9 cellular contexts compared by ENCODE assay signal in genomic region chr6:35328108-35328723, GRCh38. TPM values are rescaled to one million over a fixed set of nuclear protein-coding genes. Genes with fewer than 3 reads are reported as not detected.
DNase-seq lines count a peak whose midpoint lies in the region; ATAC-seq lines count a peak whose summit lies in the region.
"Had no signal": no experiment of that assay in that cellular context is flagged by ENCODE, and none has a peak within 500 bp of the region (broad histone marks: within the 10 kb centered on the region; RNA-seq: fewer than 3 reads in every experiment).

No MANE protein-coding gene starts in this region.

- H3K9me3 Mint-ChIP-seq in activated T-cell treated with anti-CD3 and anti-CD28 coated beads, Interleukin-2, amount 50 U/mL, for 72 hours: no peaks in the 10 kb centered on the region
- no peaks in the 10 kb centered on the region for H3K9me3 Mint-ChIP-seq in activated T-cell treated with anti-CD3 and anti-CD28 coated beads, Interleukin-2, amount 50 U/mL, for 4 hours
- H3K9me3 Mint-ChIP-seq in effector memory CD8-positive, alpha-beta T cell: no peaks in the 10 kb centered on the region
- H3K9me3 Mint-ChIP-seq in stimulated activated memory B cell treated with anti-CD40 and anti-IgM and Interleukin-4, amounts not matched to agents 10 μg/mL and 1 μg/mL and 100 μg/mL, for 72 hours: peaks cover 5% of the 10 kb centered on the region

- no peak for ATAC-seq in activated T-cell treated with anti-CD3 and anti-CD28 coated beads, Interleukin-2, amount 50 U/mL, for 72 hours (replicated peaks in 1 of 2)
- no peak for ATAC-seq in activated T-cell treated with anti-CD3 and anti-CD28 coated beads, Interleukin-2, amount 50 U/mL, for 4 hours
- no peak for ATAC-seq in effector memory CD8-positive, alpha-beta T cell (replicated peaks)
- ATAC-seq in stimulated activated memory B cell treated with anti-CD40 and anti-IgM and Interleukin-4, amounts not matched to agents 10 μg/mL and 1 μg/mL and 100 μg/mL, for 72 hours: no peak

- no peak overlapping the region for H3K4me3 Mint-ChIP-seq in activated T-cell treated with anti-CD3 and anti-CD28 coated beads, Interleukin-2, amount 50 U/mL, for 72 hours
- H3K4me3 Mint-ChIP-seq in activated T-cell treated with anti-CD3 and anti-CD28 coated beads, Interleukin-2, amount 50 U/mL, for 4 hours: no peak overlapping the region
- H3K4me3 Mint-ChIP-seq in effector memory CD8-positive, alpha-beta T cell: no peak overlapping the region
- H3K4me3 Mint-ChIP-seq in stimulated activated memory B cell treated with anti-CD40 and anti-IgM and Interleukin-4, amounts not matched to agents 10 μg/mL and 1 μg/mL and 100 μg/mL, for 72 hours: no peak overlapping the region

- H3K36me3 Mint-ChIP-seq in activated T-cell treated with anti-CD3 and anti-CD28 coated beads, Interleukin-2, amount 50 U/mL, for 72 hours (ENCODE audit: insufficient read depth in 2 of 2): peaks cover 1 to 14% of the 10 kb centered on the region in 2 donors
- peaks cover 4% of the 10 kb centered on the region for H3K36me3 Mint-ChIP-seq in activated T-cell treated with anti-CD3 and anti-CD28 coated beads, Interleukin-2, amount 50 U/mL, for 4 hours (ENCODE audit: insufficient read depth)
- H3K36me3 Mint-ChIP-seq in effector memory CD8-positive, alpha-beta T cell (ENCODE audit: insufficient read depth): peaks cover 49% of the 10 kb centered on the region
- peaks cover 16% of the 10 kb centered on the region for H3K36me3 Mint-ChIP-seq in stimulated activated memory B cell treated with anti-CD40 and anti-IgM and Interleukin-4, amounts not matched to agents 10 μg/mL and 1 μg/mL and 100 μg/mL, for 72 hours

- no peak for DNase-seq in activated T-cell treated with anti-CD3 and anti-CD28 coated beads, Interleukin-2, amount 50 U/mL, for 72 hours
- DNase-seq in activated T-cell treated with anti-CD3 and anti-CD28 coated beads, Interleukin-2, amount 50 U/mL, for 4 hours: no peak
- DNase-seq in LoVo (ENCODE audit: low spot score) (peak; percentile 76), T-helper 9 cell (no peak), inferior parietal cortex (ENCODE audit: extremely low spot score) (no peak), SIG-M5 (lab: John Stamatoyannopoulos, UW) (no peak)
- no peak for DNase-seq in effector memory CD8-positive, alpha-beta T cell
- DNase-seq: NCI-H526 treated with DMSO at 0.1 percent for 48 hours had no signal

- H3K27me3 Mint-ChIP-seq in activated T-cell treated with anti-CD3 and anti-CD28 coated beads, Interleukin-2, amount 50 U/mL, for 72 hours (ENCODE audit: low read depth): no peaks in the 10 kb centered on the region
- no peaks in the 10 kb centered on the region for H3K27me3 Mint-ChIP-seq in activated T-cell treated with anti-CD3 and anti-CD28 coated beads, Interleukin-2, amount 50 U/mL, for 4 hours (ENCODE audit: low read depth)
- H3K27me3 Mint-ChIP-seq in effector memory CD8-positive, alpha-beta T cell: no peaks in the 10 kb centered on the region
- H3K27me3 Mint-ChIP-seq in stimulated activated memory B cell treated with anti-CD40 and anti-IgM and Interleukin-4, amounts not matched to agents 10 μg/mL and 1 μg/mL and 100 μg/mL, for 72 hours: no peaks in the 10 kb centered on the region

- H3K4me1 Mint-ChIP-seq in activated T-cell treated with anti-CD3 and anti-CD28 coated beads, Interleukin-2, amount 50 U/mL, for 72 hours (ENCODE audit: low read depth): peaks cover 24% of the 10 kb centered on the region
- H3K4me1 Mint-ChIP-seq in activated T-cell treated with anti-CD3 and anti-CD28 coated beads, Interleukin-2, amount 50 U/mL, for 4 hours (ENCODE audit: low read depth): peaks cover 20% of the 10 kb centered on the region
- H3K4me1 Mint-ChIP-seq in effector memory CD8-positive, alpha-beta T cell (ENCODE audit: low read depth in 2 of 2): peaks cover 10 to 14% of the 10 kb centered on the region in 2 donors
- peaks cover 17% of the 10 kb centered on the region for H3K4me1 Mint-ChIP-seq in stimulated activated memory B cell treated with anti-CD40 and anti-IgM and Interleukin-4, amounts not matched to agents 10 μg/mL and 1 μg/mL and 100 μg/mL, for 72 hours

- peak overlapping the region; percentile 55 for H3K27ac Mint-ChIP-seq in activated T-cell treated with anti-CD3 and anti-CD28 coated beads, Interleukin-2, amount 50 U/mL, for 72 hours
- H3K27ac Mint-ChIP-seq in effector memory CD8-positive, alpha-beta T cell: peak overlapping the region; percentile 56 to 57
- H3K27ac Mint-ChIP-seq in stimulated activated memory B cell treated with anti-CD40 and anti-IgM and Interleukin-4, amounts not matched to agents 10 μg/mL and 1 μg/mL and 100 μg/mL, for 72 hours: peak overlapping the region; percentile 63

RNA-seq across cellular contexts. Expression of gene PPARD, which starts 14.1 kb away (rescaled TPM):
- 10 to 100 TPM; 24.1 to 27.9 TPM for total RNA-seq in activated T-cell treated with anti-CD3 and anti-CD28 coated beads, Interleukin-2, amount 50 U/mL, for 72 hours
- 10 to 100 TPM; 15.4 to 17.4 (median 16.9) TPM for total RNA-seq in activated T-cell treated with anti-CD3 and anti-CD28 coated beads, Interleukin-2, amount 50 U/mL, for 4 hours

RNA-seq across cellular contexts. Expression of gene DEF6, which starts 30.6 kb away (rescaled TPM):
- total RNA-seq in activated T-cell treated with anti-CD3 and anti-CD28 coated beads, Interleukin-2, amount 50 U/mL, for 72 hours: 100 to 1,000 TPM; 108 to 127 TPM
- 10 to 100 TPM; 63.0 to 72.7 (median 68.9) TPM for total RNA-seq in activated T-cell treated with anti-CD3 and anti-CD28 coated beads, Interleukin-2, amount 50 U/mL, for 4 hours
